Comparison of ENCODE assay signal across 20 cellular contexts in genomic region chr2:41992700-41993070, GRCh38. TPM values are rescaled to one million over a fixed set of nuclear protein-coding genes. Genes with fewer than 3 reads are reported as not detected.
"Had no signal": no experiment of that assay in that cellular context is flagged by ENCODE, and none has a peak within 500 bp of the region (broad histone marks: within the 10 kb centered on the region; RNA-seq: fewer than 3 reads in every experiment).

No MANE protein-coding gene starts in this region.

- H3K27ac Mint-ChIP-seq: activated B cell treated with CpG ODN at 0.5 μM for 24 hours; activated CD4-positive, alpha-beta T cell treated with anti-CD3 and anti-CD28 coated beads for 36 hours; activated naive CD4-positive, alpha-beta T cell treated with anti-CD3 and anti-CD28 coated beads, Interleukin-2, amount 10 ng/mL, durations not matched to agents 7 days and 5 days; naive B cell had no signal

- H3K36me3 ChIP-seq: esophagus squamous epithelium, gastrocnemius medialis, neutrophil, ovary, prostate gland had no signal

- DNase-seq: activated B cell treated with CpG ODN at 0.5 μM for 24 hours; activated CD4-positive, alpha-beta T cell treated with anti-CD3 and anti-CD28 coated beads for 36 hours; activated CD4-positive, alpha-beta T cell treated with anti-CD3 and anti-CD28 coated beads, Interleukin-2, amount 50 U/mL, for 4 hours; activated naive CD4-positive, alpha-beta T cell treated with anti-CD3 and anti-CD28 coated beads, Interleukin-2, amount 10 ng/mL, durations not matched to agents 7 days and 5 days; activated T-cell treated with anti-CD3 and anti-CD28 coated beads, Interleukin-2, amount 50 U/mL, for 48 hours; amygdala; esophagus squamous epithelium; gastrocnemius medialis; head of caudate nucleus; islet precursor cell; left cardiac atrium; naive B cell; ovary; stimulated activated CD4-positive, alpha-beta T cell treated with anti-CD3 and anti-CD28 coated beads, Interleukin-4, amount 100 ng/mL, for 24 hours; stimulated activated naive CD8-positive, alpha-beta T cell treated with anti-CD3 and anti-CD28 coated beads, Interleukin-15, Interleukin-2, amounts not matched to agents 100 U/mL and 50 U/mL, for 24 hours; T-helper 1 cell had no signal

- H3K27ac ChIP-seq: coronary artery, esophagus squamous epithelium, gastrocnemius medialis, neutrophil, ovary, prostate gland had no signal

- ATAC-seq: activated CD4-positive, alpha-beta T cell treated with anti-CD3 and anti-CD28 coated beads for 36 hours; gastrocnemius medialis; left cardiac atrium; stimulated activated naive CD8-positive, alpha-beta T cell treated with anti-CD3 and anti-CD28 coated beads, Interleukin-15, Interleukin-2, amounts not matched to agents 100 U/mL and 50 U/mL, for 24 hours had no signal

- H3K4me3 ChIP-seq: coronary artery, esophagus squamous epithelium, gastrocnemius medialis, ovary, prostate gland had no signal

- FAIRE-seq: bronchial epithelial cell had no signal

- H3K9me3 ChIP-seq: esophagus squamous epithelium, gastrocnemius medialis, neutrophil, ovary, prostate gland had no signal

- H3K27me3 ChIP-seq: gastrocnemius medialis, ovary had no signal

- H3K4me1 ChIP-seq: esophagus squamous epithelium, prostate gland had no signal

- H3K4me1 Mint-ChIP-seq: activated B cell treated with CpG ODN at 0.5 μM for 24 hours; activated CD4-positive, alpha-beta T cell treated with anti-CD3 and anti-CD28 coated beads for 36 hours; activated naive CD4-positive, alpha-beta T cell treated with anti-CD3 and anti-CD28 coated beads, Interleukin-2, amount 10 ng/mL, durations not matched to agents 7 days and 5 days; naive B cell had no signal

- H3K4me3 Mint-ChIP-seq: activated B cell treated with CpG ODN at 0.5 μM for 24 hours; activated CD4-positive, alpha-beta T cell treated with anti-CD3 and anti-CD28 coated beads for 36 hours; activated naive CD4-positive, alpha-beta T cell treated with anti-CD3 and anti-CD28 coated beads, Interleukin-2, amount 10 ng/mL, durations not matched to agents 7 days and 5 days had no signal

- H3K36me3 Mint-ChIP-seq: activated naive CD4-positive, alpha-beta T cell treated with anti-CD3 and anti-CD28 coated beads, Interleukin-2, amount 10 ng/mL, durations not matched to agents 7 days and 5 days; naive B cell had no signal

RNA-seq across cellular contexts. Expression of gene PKDCC, which starts 55.1 kb away (rescaled TPM):
- total RNA-seq: activated B cell treated with CpG ODN at 0.5 μM for 24 hours; activated CD4-positive, alpha-beta T cell treated with anti-CD3 and anti-CD28 coated beads for 36 hours had no signal
